ENCODE assay signal across 20 cellular contexts in genomic region chr1:205843031-205843859, GRCh38. TPM values are rescaled to one million over a fixed set of nuclear protein-coding genes. Genes with fewer than 3 reads are reported as not detected.
DNase-seq lines count a peak whose midpoint lies in the region; ATAC-seq and TF ChIP-seq lines count a peak whose summit lies in the region.
"Had no signal": no experiment of that assay in that cellular context is flagged by ENCODE, and none has a peak within 500 bp of the region (broad histone marks: within the 10 kb centered on the region; RNA-seq: fewer than 3 reads in every experiment).

No MANE protein-coding gene starts in this region.

- H3K36me3 ChIP-seq in endodermal cell (ENCODE audit: control insufficient read depth, insufficient read depth, low read length) (no peaks in the 10 kb centered on the region), prostate gland (no peaks in the 10 kb centered on the region)

- DNase-seq in AG20443 (ENCODE audit: low spot score) (peak; percentile 3), G401 (ENCODE audit: low spot score) (peak; percentile 45), endodermal cell (no peak), prostate gland (ENCODE audit: low spot score) (peak; percentile 10), inferior parietal cortex (ENCODE audit: extremely low spot score) (no peak)
- DNase-seq in stimulated activated naive CD4-positive, alpha-beta T cell (lab: John Stamatoyannopoulos, UW), result no peak
- DNase-seq in NK-92 treated with Interleukin-12 subunit alpha and Interleukin-12 subunit beta, amount 100 ng/mL, for 24 hours (lab: John Stamatoyannopoulos, UW), result no peak
- DNase-seq: AML-193; CD4-positive, alpha-beta T cell; H7; IMR-90; NCI-H146; NCI-H2081 treated with DMSO at 0.1 percent for 48 hours; NCI-H226; NCI-H526 treated with DMSO at 0.1 percent for 48 hours; PC-9 had no signal

- no peak for TF ChIP-seq CTCF in endodermal cell (conservative IDR thresholded peaks at IDR 0.05)
- TF ChIP-seq CTCF in prostate gland (IDR thresholded peaks at IDR 0.05), result no peak

- no peak overlapping the region for H3K27ac Mint-ChIP-seq in endodermal cell
- H3K27ac Mint-ChIP-seq: CD4-positive, alpha-beta T cell had no signal

- H3K4me3 ChIP-seq in endodermal cell (ENCODE audit: low read length) (peak overlapping the region; percentile 61), prostate gland (no peak overlapping the region)
- H3K4me3 ChIP-seq: PC-9 had no signal

- peaks cover 24% of the 10 kb centered on the region for H3K4me1 ChIP-seq in endodermal cell (ENCODE audit: control insufficient read depth, insufficient read depth, low read length)
- H3K4me1 ChIP-seq in prostate gland (replicated peaks), result no peaks in the 10 kb centered on the region

- intact Hi-C loops in prostate gland (cut with DNase I), result no loop called here

- 92 to 97% methylated on average over 3 of the region's 3 CpGs for WGBS in endodermal cell (ENCODE audit: insufficient coverage in 1 of 2, insufficient read length in 1 of 2), 2 experiments
- 43% methylated on average over 3 of the region's 3 CpGs for WGBS in prostate gland

- H3K9me3 Mint-ChIP-seq in endodermal cell, result no peaks in the 10 kb centered on the region
- H3K9me3 Mint-ChIP-seq: CD4-positive, alpha-beta T cell had no signal

- no peaks in the 10 kb centered on the region for H3K27me3 Mint-ChIP-seq in endodermal cell (ENCODE audit: insufficient read depth)
- H3K27me3 Mint-ChIP-seq: CD4-positive, alpha-beta T cell had no signal

- peaks cover 45% of the 10 kb centered on the region for H3K4me1 Mint-ChIP-seq in endodermal cell

- peak overlapping the region; percentile 11 for H3K4me3 Mint-ChIP-seq in endodermal cell
- H3K4me3 Mint-ChIP-seq: CD4-positive, alpha-beta T cell had no signal

- no peak for ATAC-seq in HG02885 (IDR thresholded peaks at IDR 0.05; ENCODE audit: poor library complexity, unreplicated experiment)

- no peak for TF ChIP-seq POLR2A in prostate gland (IDR thresholded peaks at IDR 0.05)

- no peaks in the 10 kb centered on the region for H3K9me3 ChIP-seq in endodermal cell (ENCODE audit: control insufficient read depth, low read length)
- no peaks in the 10 kb centered on the region for H3K9me3 ChIP-seq in prostate gland

- H3K9ac ChIP-seq in endodermal cell (ENCODE audit: extremely low read depth, low read length, poor library complexity, severe bottlenecking), result no peak overlapping the region

- no peaks in the 10 kb centered on the region for H3K36me3 Mint-ChIP-seq in endodermal cell (ENCODE audit: low read depth)

- no peaks in the 10 kb centered on the region for H3K27me3 ChIP-seq in endodermal cell (ENCODE audit: control insufficient read depth, insufficient read depth, low read length, poor library complexity, severe bottlenecking)
- no peaks in the 10 kb centered on the region for H3K27me3 ChIP-seq in prostate gland (replicated peaks; ENCODE audit: insufficient read depth)

- in situ Hi-C loops in G401 (cut with HindIII; ENCODE audit: low sequenced_read_pairs), result no loop called here

- H3K27ac ChIP-seq in endodermal cell (ENCODE audit: low read depth, low read length), result no peak overlapping the region
- no peak overlapping the region for H3K27ac ChIP-seq in prostate gland
- H3K27ac ChIP-seq: PC-9 had no signal

RNA-seq across cellular contexts. Expression of gene PM20D1, which starts 6.7 kb away (rescaled TPM):
- not detected in 2 replicates for total RNA-seq in G401 (2014; rRNA removed; shearing (Covaris generic))
- total RNA-seq in endodermal cell (not detected), prostate gland (not detected)
- polyA plus RNA-seq in endodermal cell (2013, experiment 1 of 2), result not detected
- not detected for polyA plus RNA-seq in endodermal cell (2013, experiment 2 of 2)
- total RNA-seq: A673, Daoy, H7, IMR-90, PC-9, SK-MEL-5 had no signal
- polyA plus RNA-seq: IMR-90 had no signal

RNA-seq across cellular contexts. Expression of gene SLC41A1, which starts 30.2 kb away (rescaled TPM):
- total RNA-seq in G401 (2014; rRNA removed; shearing (Covaris generic)), result 9.1 and 17.8 TPM in 2 replicates
- 10 to 100 TPM; 17.1 to 32.8 TPM for total RNA-seq in endodermal cell
- 18.3 TPM for polyA plus RNA-seq in endodermal cell (2013, experiment 1 of 2)
- 16.3 TPM for polyA plus RNA-seq in endodermal cell (2013, experiment 2 of 2)
- total RNA-seq in prostate gland, result 100 to 1,000 TPM in 1 of 2 donors, 10 to 100 TPM in 1; 20.3 to 114 TPM

Comparison
In these comparisons a context has a peak if more than half of its experiments do, and no peak if none do; other contexts are left out.
1. DNase-seq: peak in AG20443 (single experiment), G401 (single experiment) and prostate gland (single experiment); none in endodermal cell (single experiment), stimulated activated naive CD4-positive, alpha-beta T cell (0 of 6), NK-92 treated with Interleukin-12 subunit alpha and Interleukin-12 subunit beta, amount 100 ng/mL, for 24 hours (single experiment) and inferior parietal cortex (single experiment).